22 cellular contexts compared by ENCODE assay signal in the genomic region with DNA sequence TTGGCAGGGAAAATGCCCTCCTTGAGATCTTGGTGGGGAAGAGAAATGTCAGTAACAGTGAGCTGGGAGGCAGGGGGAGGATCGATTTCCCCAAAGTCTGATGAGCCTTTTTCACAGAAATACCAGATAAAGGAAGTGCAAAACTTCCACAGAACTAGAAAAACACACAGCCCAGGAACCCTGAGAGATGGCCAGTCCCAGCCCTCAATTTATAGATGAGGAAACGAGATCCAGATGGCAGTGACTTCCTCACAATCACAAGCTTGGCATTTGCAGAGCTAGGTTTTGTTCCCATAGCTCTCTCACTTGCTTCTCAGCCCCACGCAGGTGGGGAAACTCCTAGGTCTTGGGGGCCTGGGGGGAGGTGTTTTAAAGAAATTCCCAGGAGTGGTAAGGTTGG. TPM values are rescaled to one million over a fixed set of nuclear protein-coding genes. Genes with fewer than 3 reads are reported as not detected.
DNase-seq lines count a peak whose midpoint lies in the region; ATAC-seq and TF ChIP-seq lines count a peak whose summit lies in the region.
"Had no signal": no experiment of that assay in that cellular context is flagged by ENCODE, and none has a peak within 500 bp of the region (broad histone marks: within the 10 kb centered on the region; RNA-seq: fewer than 3 reads in every experiment).

No MANE protein-coding gene starts in this region.

- no peaks in the 10 kb centered on the region for H3K36me3 Mint-ChIP-seq in activated naive CD8-positive, alpha-beta T cell treated with anti-CD3 and anti-CD28 coated beads, Interleukin-2, amount 50 U/mL, for 24 hours (ENCODE audit: low read depth)
- H3K36me3 Mint-ChIP-seq in Caco-2 (ENCODE audit: insufficient read depth, unreplicated experiment): peaks cover 10% of the 10 kb centered on the region
- H3K36me3 Mint-ChIP-seq: natural killer cell had no signal

- H3K27me3 ChIP-seq in colonic mucosa (peaks cover 11% of the 10 kb centered on the region), mucosa of rectum (ENCODE audit: control insufficient read depth in 2 of 2, insufficient read depth in 2 of 2, low read length in 2 of 2) (peaks cover 7 to 24% of the 10 kb centered on the region in 2 donors), suprapubic skin (no peaks in the 10 kb centered on the region), Caco-2 (replicated peaks; ENCODE audit: control insufficient read depth, insufficient read depth, low read length) (peaks cover 3% of the 10 kb centered on the region)

- BruUV-seq in Caco-2 (replicated peaks; lab: Mats Ljungman, UMichigan): no TSS peak

- H3K9ac ChIP-seq in colonic mucosa (ENCODE audit: low read depth in 2 of 2, low read length in 2 of 2) (no peak overlapping the region), mucosa of rectum (ENCODE audit: low read depth in 1 of 2, low read length in 2 of 2) (no peak overlapping the region)

- TF ChIP-seq POLR2A in suprapubic skin (IDR thresholded peaks at IDR 0.05): no peak

- DNase-seq in Ammon's horn (ENCODE audit: low spot score) (peak; percentile 55), NOMO-1 (lab: John Stamatoyannopoulos, UW; ENCODE audit: unreplicated experiment in 2 of 2) (peak; percentile 0 to 45), colonic mucosa (no peak), suprapubic skin (ENCODE audit: low spot score in 2 of 2) (no peak), NCI-H2081 treated with DMSO at 0.1 percent for 48 hours (lab: John Stamatoyannopoulos, UW) (no peak), Caco-2 (no peak)
- DNase-seq in activated naive CD8-positive, alpha-beta T cell treated with anti-CD3 and anti-CD28 coated beads, Interleukin-2, amount 50 U/mL, for 24 hours: no peak
- DNase-seq: activated CD4-positive, alpha-beta T cell treated with anti-CD3 and anti-CD28 coated beads, Interleukin-2, amount 50 U/mL, for 1 hour; activated CD8-positive, alpha-beta memory T cell treated with anti-CD3 and anti-CD28 coated beads, Interleukin-2, amount 50 U/mL, for 48 hours; cortex of kidney; foreskin melanocyte; HCEC 1CT; Karpas-422; kidney; mesenchymal stem cell; natural killer cell; NCI-H1105; NCI-H2081; NCI-H510A treated with DMSO at 0.1 percent for 48 hours; sigmoid colon had no signal

- TF ChIP-seq CTCF in colonic mucosa (IDR thresholded peaks at IDR 0.05): no peak
- TF ChIP-seq CTCF in suprapubic skin (IDR thresholded peaks at IDR 0.05): no peak
- TF ChIP-seq CTCF in Caco-2 (IDR thresholded peaks at IDR 0.05; ENCODE audit: insufficient read depth in 1 of 2, low read depth in 1 of 2, low read length in 1 of 2, severe bottlenecking in 1 of 2, unreplicated experiment in 1 of 2): no peak

- H3K9me3 ChIP-seq in colonic mucosa (no peaks in the 10 kb centered on the region), mucosa of rectum (ENCODE audit: control insufficient read depth in 2 of 2, low read length in 2 of 2) (no peaks in the 10 kb centered on the region), suprapubic skin (no peaks in the 10 kb centered on the region), Caco-2 (no peaks in the 10 kb centered on the region)
- H3K9me3 ChIP-seq: sigmoid colon had no signal

- intact Hi-C loops in colonic mucosa (cut with DNase I): no loop called here
- intact Hi-C loops in Caco-2 (cut with micrococcal nuclease; ENCODE audit: unreplicated experiment): no loop called here

- H3K4me1 Mint-ChIP-seq in activated naive CD8-positive, alpha-beta T cell treated with anti-CD3 and anti-CD28 coated beads, Interleukin-2, amount 50 U/mL, for 24 hours: peaks cover 14% of the 10 kb centered on the region
- peaks cover 9% of the 10 kb centered on the region for H3K4me1 Mint-ChIP-seq in Caco-2 (ENCODE audit: low read depth, unreplicated experiment)

- no peaks in the 10 kb centered on the region for H3K9me3 Mint-ChIP-seq in activated naive CD8-positive, alpha-beta T cell treated with anti-CD3 and anti-CD28 coated beads, Interleukin-2, amount 50 U/mL, for 24 hours
- H3K9me3 Mint-ChIP-seq in Caco-2 (ENCODE audit: unreplicated experiment): no peaks in the 10 kb centered on the region
- H3K9me3 Mint-ChIP-seq: natural killer cell had no signal

- H3K27ac ChIP-seq in colonic mucosa: peak overlapping the region; percentile 24
- peak overlapping the region; percentile 21 to 24 for H3K27ac ChIP-seq in mucosa of rectum (ENCODE audit: low read depth in 2 of 2, low read length in 2 of 2)
- H3K27ac ChIP-seq in suprapubic skin: no peak overlapping the region
- H3K27ac ChIP-seq: RWPE1 had no signal

- no peak for ATAC-seq in activated naive CD8-positive, alpha-beta T cell treated with anti-CD3 and anti-CD28 coated beads, Interleukin-2, amount 50 U/mL, for 24 hours
- ATAC-seq: natural killer cell had no signal

- H3K27me3 Mint-ChIP-seq in activated naive CD8-positive, alpha-beta T cell treated with anti-CD3 and anti-CD28 coated beads, Interleukin-2, amount 50 U/mL, for 24 hours: peaks cover 41% of the 10 kb centered on the region
- peaks cover 40% of the 10 kb centered on the region for H3K27me3 Mint-ChIP-seq in Caco-2 (ENCODE audit: insufficient read depth, unreplicated experiment)

- CTCF ChIA-PET in Caco-2 (lab: Charles Lee): no interaction called here

- H3K4me3 Mint-ChIP-seq in activated naive CD8-positive, alpha-beta T cell treated with anti-CD3 and anti-CD28 coated beads, Interleukin-2, amount 50 U/mL, for 24 hours: no peak overlapping the region
- H3K4me3 Mint-ChIP-seq in Caco-2 (ENCODE audit: unreplicated experiment): no peak overlapping the region
- H3K4me3 Mint-ChIP-seq: natural killer cell had no signal

- no peak for TF ChIP-seq EP300 in suprapubic skin (IDR thresholded peaks at IDR 0.05)

- POLR2A ChIA-PET in Caco-2 (lab: Charles Lee): no interaction called here

- H3K4me3 ChIP-seq in colonic mucosa (no peak overlapping the region), mucosa of rectum (ENCODE audit: low read length in 2 of 2) (no peak overlapping the region), suprapubic skin (no peak overlapping the region), Caco-2 (ENCODE audit: low read depth, low read length) (no peak overlapping the region)
- H3K4me3 ChIP-seq: sigmoid colon had no signal

- H3K27ac Mint-ChIP-seq in activated naive CD8-positive, alpha-beta T cell treated with anti-CD3 and anti-CD28 coated beads, Interleukin-2, amount 50 U/mL, for 24 hours: no peak overlapping the region
- no peak overlapping the region for H3K27ac Mint-ChIP-seq in Caco-2 (ENCODE audit: unreplicated experiment)
- H3K27ac Mint-ChIP-seq: natural killer cell had no signal

- H3K4me1 ChIP-seq in colonic mucosa (peaks cover 10% of the 10 kb centered on the region), mucosa of rectum (ENCODE audit: control insufficient read depth in 2 of 2, insufficient read depth in 2 of 2, low read length in 2 of 2) (peaks cover 16 to 17% of the 10 kb centered on the region in 2 donors), suprapubic skin (peaks cover 23% of the 10 kb centered on the region), Caco-2 (peaks cover 5% of the 10 kb centered on the region; the same call in 1 of the 2 replicates)

- H3K36me3 ChIP-seq in colonic mucosa (no peaks in the 10 kb centered on the region), mucosa of rectum (ENCODE audit: control insufficient read depth in 2 of 2, insufficient read depth in 2 of 2, low read length in 2 of 2) (no peaks in the 10 kb centered on the region), suprapubic skin (no peaks in the 10 kb centered on the region), Caco-2 (ENCODE audit: control insufficient read depth, insufficient read depth, low read length) (no peaks in the 10 kb centered on the region)
- H3K36me3 ChIP-seq: sigmoid colon had no signal

- 60% methylated on average over 3 of the region's 3 CpGs for WGBS in suprapubic skin

RNA-seq across cellular contexts. Expression of a gene that starts 3.8 kb away (rescaled TPM):
- 1 to 10 TPM in 1 of 2 donors, under 1 TPM in 1; 0.94 to 4.2 TPM for total RNA-seq in colonic mucosa
- 1 to 10 TPM; 5.8 to 8.6 (median 6.5) TPM for total RNA-seq in suprapubic skin
- not detected in 2 replicates for total RNA-seq in Caco-2 (2022)

Comparison
In these comparisons a context has a peak if more than half of its experiments do, and no peak if none do; other contexts are left out.
1. DNase-seq: peak in Ammon's horn (single experiment) and NOMO-1 (2 of 2); none in colonic mucosa (single experiment), suprapubic skin (0 of 2), NCI-H2081 treated with DMSO at 0.1 percent for 48 hours (single experiment), activated naive CD8-positive, alpha-beta T cell treated with anti-CD3 and anti-CD28 coated beads, Interleukin-2, amount 50 U/mL, for 24 hours (single experiment) and Caco-2 (0 of 2).